In the genomic region with DNA sequence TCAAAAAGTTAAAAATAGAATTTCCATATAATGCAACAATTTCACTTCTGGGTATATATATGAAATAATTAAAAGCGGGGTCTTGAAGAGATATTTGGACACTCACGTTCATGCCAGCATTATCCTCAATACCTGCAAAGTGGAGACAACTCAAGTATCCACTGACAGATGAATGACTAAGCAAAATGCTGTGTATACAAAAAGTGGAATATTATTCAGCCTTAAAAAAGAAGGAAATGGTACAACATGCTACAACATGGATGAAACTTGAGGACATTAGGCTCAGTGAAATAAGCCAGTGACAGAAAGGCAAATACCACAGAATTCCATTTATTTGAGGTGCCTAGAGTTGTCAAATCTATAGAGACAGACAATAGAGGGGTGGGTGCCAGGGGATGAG, we compare ENCODE assay signal across 1 cellular context.
A peak's percentile ranks its signal among the peaks of the same experiment; 100 is the strongest.
TF ChIP-seq lines count a peak whose summit lies in the region.

No MANE protein-coding gene starts in this region.

TF ChIP-seq in K562, 482 proteins besides CTCF, POLR2A, EP300 and RAD21 (continued from another document and continues in another):
- TF ChIP-seq, protein P1, sequence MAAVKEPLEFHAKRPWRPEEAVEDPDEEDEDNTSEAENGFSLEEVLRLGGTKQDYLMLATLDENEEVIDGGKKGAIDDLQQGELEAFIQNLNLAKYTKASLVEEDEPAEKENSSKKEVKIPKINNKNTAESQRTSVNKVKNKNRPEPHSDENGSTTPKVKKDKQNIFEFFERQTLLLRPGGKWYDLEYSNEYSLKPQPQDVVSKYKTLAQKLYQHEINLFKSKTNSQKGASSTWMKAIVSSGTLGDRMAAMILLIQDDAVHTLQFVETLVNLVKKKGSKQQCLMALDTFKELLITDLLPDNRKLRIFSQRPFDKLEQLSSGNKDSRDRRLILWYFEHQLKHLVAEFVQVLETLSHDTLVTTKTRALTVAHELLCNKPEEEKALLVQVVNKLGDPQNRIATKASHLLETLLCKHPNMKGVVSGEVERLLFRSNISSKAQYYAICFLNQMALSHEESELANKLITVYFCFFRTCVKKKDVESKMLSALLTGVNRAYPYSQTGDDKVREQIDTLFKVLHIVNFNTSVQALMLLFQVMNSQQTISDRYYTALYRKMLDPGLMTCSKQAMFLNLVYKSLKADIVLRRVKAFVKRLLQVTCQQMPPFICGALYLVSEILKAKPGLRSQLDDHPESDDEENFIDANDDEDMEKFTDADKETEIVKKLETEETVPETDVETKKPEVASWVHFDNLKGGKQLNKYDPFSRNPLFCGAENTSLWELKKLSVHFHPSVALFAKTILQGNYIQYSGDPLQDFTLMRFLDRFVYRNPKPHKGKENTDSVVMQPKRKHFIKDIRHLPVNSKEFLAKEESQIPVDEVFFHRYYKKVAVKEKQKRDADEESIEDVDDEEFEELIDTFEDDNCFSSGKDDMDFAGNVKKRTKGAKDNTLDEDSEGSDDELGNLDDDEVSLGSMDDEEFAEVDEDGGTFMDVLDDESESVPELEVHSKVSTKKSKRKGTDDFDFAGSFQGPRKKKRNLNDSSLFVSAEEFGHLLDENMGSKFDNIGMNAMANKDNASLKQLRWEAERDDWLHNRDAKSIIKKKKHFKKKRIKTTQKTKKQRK (IDR thresholded peaks at IDR 0.05; ENCODE audit: borderline replicate concordance, low read depth, low read length): no peak
- TF ChIP-seq ZNF445 (CRISPR knock-in tag; IDR thresholded peaks at IDR 0.05; ENCODE audit: low read depth): no peak
- TF ChIP-seq HNRNPH1 (optimal IDR thresholded peaks at IDR 0.05; ENCODE audit: low read depth, low read length): no peak
- TF ChIP-seq, protein P2, sequence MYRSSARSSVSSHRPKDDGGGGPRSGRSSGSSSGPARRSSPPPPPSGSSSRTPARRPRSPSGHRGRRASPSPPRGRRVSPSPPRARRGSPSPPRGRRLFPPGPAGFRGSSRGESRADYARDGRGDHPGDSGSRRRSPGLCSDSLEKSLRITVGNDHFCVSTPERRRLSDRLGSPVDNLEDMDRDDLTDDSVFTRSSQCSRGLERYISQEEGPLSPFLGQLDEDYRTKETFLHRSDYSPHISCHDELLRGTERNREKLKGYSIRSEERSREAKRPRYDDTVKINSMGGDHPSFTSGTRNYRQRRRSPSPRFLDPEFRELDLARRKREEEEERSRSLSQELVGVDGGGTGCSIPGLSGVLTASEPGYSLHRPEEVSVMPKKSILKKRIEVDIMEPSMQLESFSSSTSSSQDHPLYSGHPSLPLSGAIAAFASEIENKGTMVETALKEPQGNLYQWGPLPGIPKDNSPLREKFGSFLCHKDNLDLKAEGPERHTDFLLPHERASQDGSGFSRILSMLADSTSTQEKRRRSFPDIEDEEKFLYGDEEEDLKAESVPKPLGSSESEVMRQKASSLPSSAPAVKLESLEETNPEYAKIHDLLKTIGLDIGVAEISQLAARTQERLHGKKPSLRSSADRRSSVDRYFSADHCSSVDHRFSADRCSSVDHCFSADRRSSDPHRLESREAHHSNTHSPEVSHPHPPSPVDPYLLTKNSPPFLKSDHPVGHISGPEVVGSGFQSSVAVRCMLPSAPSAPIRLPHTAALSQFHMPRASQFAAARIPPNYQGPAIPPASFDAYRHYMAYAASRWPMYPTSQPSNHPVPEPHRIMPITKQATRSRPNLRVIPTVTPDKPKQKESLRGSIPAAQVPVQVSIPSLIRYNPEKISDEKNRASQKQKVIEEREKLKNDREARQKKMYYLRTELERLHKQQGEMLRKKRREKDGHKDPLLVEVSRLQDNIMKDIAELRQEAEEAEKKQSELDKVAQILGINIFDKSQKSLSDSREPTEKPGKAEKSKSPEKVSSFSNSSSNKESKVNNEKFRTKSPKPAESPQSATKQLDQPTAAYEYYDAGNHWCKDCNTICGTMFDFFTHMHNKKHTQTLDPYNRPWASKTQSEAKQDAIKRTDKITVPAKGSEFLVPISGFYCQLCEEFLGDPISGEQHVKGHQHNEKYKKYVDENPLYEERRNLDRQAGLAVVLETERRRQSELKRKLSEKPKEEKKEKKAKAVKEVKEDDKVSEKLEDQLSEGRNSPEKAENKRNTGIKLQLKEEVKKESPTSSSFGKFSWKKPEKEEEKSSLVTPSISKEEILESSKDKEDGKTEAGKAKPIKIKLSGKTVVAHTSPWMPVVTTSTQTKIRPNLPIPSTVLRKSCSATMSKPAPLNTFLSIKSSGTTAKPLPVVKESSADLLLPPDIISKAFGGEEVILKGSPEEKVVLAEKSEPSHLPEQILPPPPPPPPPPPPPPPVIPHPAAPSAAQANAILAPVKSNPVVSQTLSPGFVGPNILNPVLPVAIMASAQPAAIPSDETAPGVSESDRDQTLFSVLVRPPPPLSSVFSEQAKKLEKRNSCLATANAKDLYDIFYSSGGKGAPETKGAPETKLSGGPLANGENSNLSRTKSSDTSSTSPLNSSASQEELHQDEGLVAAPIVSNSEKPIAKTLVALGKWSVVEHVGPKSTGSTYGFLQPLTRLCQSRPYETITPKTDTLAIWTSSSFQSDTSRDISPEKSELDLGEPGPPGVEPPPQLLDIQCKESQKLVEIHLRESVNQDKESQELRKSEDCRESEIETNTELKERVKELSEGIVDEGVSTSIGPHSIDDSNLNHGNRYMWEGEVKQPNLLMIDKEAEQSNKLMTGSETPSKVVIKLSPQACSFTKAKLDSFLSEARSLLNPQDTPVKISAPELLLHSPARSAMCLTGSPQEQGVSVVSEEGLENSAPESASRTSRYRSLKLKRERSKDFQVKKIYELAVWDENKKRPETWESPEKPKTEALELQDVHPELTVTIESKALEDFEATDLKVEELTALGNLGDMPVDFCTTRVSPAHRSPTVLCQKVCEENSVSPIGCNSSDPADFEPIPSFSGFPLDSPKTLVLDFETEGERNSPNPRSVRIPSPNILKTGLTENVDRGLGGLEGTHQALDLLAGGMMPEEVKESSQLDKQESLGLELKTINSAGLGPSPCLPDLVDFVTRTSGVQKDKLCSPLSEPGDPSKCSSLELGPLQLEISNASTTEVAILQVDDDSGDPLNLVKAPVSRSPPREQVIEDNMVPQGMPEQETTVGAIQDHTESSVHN (IDR thresholded peaks at IDR 0.05; ENCODE audit: borderline replicate concordance in 1 of 2, low read depth in 1 of 2): no peak
- TF ChIP-seq, protein P3, sequence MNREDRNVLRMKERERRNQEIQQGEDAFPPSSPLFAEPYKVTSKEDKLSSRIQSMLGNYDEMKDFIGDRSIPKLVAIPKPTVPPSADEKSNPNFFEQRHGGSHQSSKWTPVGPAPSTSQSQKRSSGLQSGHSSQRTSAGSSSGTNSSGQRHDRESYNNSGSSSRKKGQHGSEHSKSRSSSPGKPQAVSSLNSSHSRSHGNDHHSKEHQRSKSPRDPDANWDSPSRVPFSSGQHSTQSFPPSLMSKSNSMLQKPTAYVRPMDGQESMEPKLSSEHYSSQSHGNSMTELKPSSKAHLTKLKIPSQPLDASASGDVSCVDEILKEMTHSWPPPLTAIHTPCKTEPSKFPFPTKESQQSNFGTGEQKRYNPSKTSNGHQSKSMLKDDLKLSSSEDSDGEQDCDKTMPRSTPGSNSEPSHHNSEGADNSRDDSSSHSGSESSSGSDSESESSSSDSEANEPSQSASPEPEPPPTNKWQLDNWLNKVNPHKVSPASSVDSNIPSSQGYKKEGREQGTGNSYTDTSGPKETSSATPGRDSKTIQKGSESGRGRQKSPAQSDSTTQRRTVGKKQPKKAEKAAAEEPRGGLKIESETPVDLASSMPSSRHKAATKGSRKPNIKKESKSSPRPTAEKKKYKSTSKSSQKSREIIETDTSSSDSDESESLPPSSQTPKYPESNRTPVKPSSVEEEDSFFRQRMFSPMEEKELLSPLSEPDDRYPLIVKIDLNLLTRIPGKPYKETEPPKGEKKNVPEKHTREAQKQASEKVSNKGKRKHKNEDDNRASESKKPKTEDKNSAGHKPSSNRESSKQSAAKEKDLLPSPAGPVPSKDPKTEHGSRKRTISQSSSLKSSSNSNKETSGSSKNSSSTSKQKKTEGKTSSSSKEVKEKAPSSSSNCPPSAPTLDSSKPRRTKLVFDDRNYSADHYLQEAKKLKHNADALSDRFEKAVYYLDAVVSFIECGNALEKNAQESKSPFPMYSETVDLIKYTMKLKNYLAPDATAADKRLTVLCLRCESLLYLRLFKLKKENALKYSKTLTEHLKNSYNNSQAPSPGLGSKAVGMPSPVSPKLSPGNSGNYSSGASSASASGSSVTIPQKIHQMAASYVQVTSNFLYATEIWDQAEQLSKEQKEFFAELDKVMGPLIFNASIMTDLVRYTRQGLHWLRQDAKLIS (CRISPR knock-in tag; IDR thresholded peaks at IDR 0.05): no peak
- no peak for TF ChIP-seq NCOA6 (IDR thresholded peaks at IDR 0.05)
- TF ChIP-seq RBBP5 (IDR thresholded peaks at IDR 0.05; ENCODE audit: borderline replicate concordance, insufficient read depth, low read length, poor library complexity, severe bottlenecking): no peak
- TF ChIP-seq, protein P4, sequence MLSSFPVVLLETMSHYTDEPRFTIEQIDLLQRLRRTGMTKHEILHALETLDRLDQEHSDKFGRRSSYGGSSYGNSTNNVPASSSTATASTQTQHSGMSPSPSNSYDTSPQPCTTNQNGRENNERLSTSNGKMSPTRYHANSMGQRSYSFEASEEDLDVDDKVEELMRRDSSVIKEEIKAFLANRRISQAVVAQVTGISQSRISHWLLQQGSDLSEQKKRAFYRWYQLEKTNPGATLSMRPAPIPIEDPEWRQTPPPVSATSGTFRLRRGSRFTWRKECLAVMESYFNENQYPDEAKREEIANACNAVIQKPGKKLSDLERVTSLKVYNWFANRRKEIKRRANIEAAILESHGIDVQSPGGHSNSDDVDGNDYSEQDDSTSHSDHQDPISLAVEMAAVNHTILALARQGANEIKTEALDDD (IDR thresholded peaks at IDR 0.05): no peak
- no peak for TF ChIP-seq TAL1 (IDR thresholded peaks at IDR 0.05)
- TF ChIP-seq NFE2L1 (tag; IDR thresholded peaks at IDR 0.05; ENCODE audit: borderline replicate concordance, low read depth): peak; percentile 19; the same call in 1 of the 2 replicates
- no peak for TF ChIP-seq SMARCB1 (IDR thresholded peaks at IDR 0.05; ENCODE audit: insufficient read length, low read depth)
- TF ChIP-seq CBFA2T3 (IDR thresholded peaks at IDR 0.05): no peak
- no peak for TF ChIP-seq ZNF699 (CRISPR knock-in tag; IDR thresholded peaks at IDR 0.05; ENCODE audit: insufficient replicate concordance)
- TF ChIP-seq ZBTB7A (IDR thresholded peaks at IDR 0.05; ENCODE audit: borderline replicate concordance, control insufficient read depth, low read depth, low read length): no peak
- no peak for TF ChIP-seq MCM2 (IDR thresholded peaks at IDR 0.05; ENCODE audit: low read depth)
- TF ChIP-seq, protein P5, sequence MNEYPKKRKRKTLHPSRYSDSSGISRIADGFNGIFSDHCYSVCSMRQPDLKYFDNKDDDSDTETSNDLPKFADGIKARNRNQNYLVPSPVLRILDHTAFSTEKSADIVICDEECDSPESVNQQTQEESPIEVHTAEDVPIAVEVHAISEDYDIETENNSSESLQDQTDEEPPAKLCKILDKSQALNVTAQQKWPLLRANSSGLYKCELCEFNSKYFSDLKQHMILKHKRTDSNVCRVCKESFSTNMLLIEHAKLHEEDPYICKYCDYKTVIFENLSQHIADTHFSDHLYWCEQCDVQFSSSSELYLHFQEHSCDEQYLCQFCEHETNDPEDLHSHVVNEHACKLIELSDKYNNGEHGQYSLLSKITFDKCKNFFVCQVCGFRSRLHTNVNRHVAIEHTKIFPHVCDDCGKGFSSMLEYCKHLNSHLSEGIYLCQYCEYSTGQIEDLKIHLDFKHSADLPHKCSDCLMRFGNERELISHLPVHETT (CRISPR knock-in tag; conservative IDR thresholded peaks at IDR 0.05 in 1 of 2, IDR thresholded peaks at IDR 0.05 in 1 of 2): no peak
- TF ChIP-seq NFATC3 (IDR thresholded peaks at IDR 0.05): no peak
- TF ChIP-seq PURB (CRISPR knock-in tag; IDR thresholded peaks at IDR 0.05; ENCODE audit: low read depth): no peak
- TF ChIP-seq HDAC8 (tag; IDR thresholded peaks at IDR 0.05): no peak
- TF ChIP-seq, protein P6, sequence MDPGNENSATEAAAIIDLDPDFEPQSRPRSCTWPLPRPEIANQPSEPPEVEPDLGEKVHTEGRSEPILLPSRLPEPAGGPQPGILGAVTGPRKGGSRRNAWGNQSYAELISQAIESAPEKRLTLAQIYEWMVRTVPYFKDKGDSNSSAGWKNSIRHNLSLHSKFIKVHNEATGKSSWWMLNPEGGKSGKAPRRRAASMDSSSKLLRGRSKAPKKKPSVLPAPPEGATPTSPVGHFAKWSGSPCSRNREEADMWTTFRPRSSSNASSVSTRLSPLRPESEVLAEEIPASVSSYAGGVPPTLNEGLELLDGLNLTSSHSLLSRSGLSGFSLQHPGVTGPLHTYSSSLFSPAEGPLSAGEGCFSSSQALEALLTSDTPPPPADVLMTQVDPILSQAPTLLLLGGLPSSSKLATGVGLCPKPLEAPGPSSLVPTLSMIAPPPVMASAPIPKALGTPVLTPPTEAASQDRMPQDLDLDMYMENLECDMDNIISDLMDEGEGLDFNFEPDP (CRISPR knock-in tag; IDR thresholded peaks at IDR 0.05): no peak
- TF ChIP-seq NR2C1 (IDR thresholded peaks at IDR 0.05): no peak
- no peak for TF ChIP-seq NR2C1 (tag; IDR thresholded peaks at IDR 0.05)
- TF ChIP-seq, protein P7, sequence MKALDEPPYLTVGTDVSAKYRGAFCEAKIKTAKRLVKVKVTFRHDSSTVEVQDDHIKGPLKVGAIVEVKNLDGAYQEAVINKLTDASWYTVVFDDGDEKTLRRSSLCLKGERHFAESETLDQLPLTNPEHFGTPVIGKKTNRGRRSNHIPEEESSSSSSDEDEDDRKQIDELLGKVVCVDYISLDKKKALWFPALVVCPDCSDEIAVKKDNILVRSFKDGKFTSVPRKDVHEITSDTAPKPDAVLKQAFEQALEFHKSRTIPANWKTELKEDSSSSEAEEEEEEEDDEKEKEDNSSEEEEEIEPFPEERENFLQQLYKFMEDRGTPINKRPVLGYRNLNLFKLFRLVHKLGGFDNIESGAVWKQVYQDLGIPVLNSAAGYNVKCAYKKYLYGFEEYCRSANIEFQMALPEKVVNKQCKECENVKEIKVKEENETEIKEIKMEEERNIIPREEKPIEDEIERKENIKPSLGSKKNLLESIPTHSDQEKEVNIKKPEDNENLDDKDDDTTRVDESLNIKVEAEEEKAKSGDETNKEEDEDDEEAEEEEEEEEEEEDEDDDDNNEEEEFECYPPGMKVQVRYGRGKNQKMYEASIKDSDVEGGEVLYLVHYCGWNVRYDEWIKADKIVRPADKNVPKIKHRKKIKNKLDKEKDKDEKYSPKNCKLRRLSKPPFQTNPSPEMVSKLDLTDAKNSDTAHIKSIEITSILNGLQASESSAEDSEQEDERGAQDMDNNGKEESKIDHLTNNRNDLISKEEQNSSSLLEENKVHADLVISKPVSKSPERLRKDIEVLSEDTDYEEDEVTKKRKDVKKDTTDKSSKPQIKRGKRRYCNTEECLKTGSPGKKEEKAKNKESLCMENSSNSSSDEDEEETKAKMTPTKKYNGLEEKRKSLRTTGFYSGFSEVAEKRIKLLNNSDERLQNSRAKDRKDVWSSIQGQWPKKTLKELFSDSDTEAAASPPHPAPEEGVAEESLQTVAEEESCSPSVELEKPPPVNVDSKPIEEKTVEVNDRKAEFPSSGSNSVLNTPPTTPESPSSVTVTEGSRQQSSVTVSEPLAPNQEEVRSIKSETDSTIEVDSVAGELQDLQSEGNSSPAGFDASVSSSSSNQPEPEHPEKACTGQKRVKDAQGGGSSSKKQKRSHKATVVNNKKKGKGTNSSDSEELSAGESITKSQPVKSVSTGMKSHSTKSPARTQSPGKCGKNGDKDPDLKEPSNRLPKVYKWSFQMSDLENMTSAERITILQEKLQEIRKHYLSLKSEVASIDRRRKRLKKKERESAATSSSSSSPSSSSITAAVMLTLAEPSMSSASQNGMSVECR (CRISPR knock-in tag; IDR thresholded peaks at IDR 0.05): no peak
- no peak for TF ChIP-seq PML (IDR thresholded peaks at IDR 0.05; ENCODE audit: low read length)
- TF ChIP-seq ZNF146 (CRISPR knock-in tag; IDR thresholded peaks at IDR 0.05; ENCODE audit: unreplicated experiment): peak; percentile 61
